Comparison of ENCODE assay signal across 6 cellular contexts in the genomic region with DNA sequence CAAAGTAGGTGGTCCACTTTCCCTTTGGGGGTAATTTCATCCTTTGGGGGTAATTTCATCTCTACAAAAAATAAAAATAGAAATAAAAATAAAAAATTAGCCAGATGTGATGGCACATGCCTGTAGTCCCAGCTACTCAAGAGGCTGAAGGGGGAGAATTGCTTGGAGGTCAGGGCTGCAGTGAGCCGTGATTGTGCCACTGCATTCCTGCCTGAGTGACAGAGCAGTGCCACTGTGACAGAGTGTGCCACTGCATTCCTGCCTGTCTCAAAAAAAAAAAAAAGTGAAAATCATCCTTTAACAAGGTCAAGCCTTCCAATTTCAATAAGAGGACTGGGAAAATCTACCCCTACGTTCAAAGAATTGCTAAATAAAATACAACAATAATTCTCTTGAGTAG.
"Had no signal": no experiment of that assay in that cellular context is flagged by ENCODE, and none has a peak within 500 bp of the region (broad histone marks: within the 10 kb centered on the region; RNA-seq: fewer than 3 reads in every experiment).

No MANE protein-coding gene starts in this region.

- H3K4me3 ChIP-seq: GM23338, K562 had no signal

- H3K4me2 ChIP-seq: GM23338 had no signal

- ATAC-seq: GM23338, K562 had no signal

- FAIRE-seq: HTR-8/SVneo, K562 had no signal

- DNase-seq: H9, HCEC 1CT, IMR-90 had no signal

- H2AFZ ChIP-seq: GM23338 had no signal
